Comparison of ENCODE assay signal across 2 cellular contexts in the genomic region with DNA sequence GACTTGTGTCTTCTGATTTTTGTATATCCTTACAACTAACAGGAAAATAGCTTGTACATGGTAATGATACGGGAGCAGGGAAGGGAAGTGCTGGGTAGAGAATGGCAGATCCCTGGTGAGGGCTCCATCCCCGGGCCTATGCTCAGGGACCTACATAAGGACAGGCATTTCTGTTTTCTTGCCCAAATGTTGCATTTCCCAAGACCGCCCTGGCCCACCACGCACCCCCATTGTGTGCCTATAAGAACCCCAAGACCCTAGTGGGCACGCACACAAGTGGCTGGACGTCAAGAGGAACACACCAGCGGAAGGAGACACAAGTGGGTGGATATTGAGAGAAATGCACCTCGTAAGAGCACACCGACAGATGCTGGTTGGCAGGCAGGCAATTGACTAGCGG.
TF ChIP-seq lines count a peak whose summit lies in the region.

No MANE protein-coding gene starts in this region.

TF ChIP-seq in GM23338, 12 proteins besides CTCF, POLR2A, EP300 and RAD21 (continues in another document):
- TF ChIP-seq REST (IDR thresholded peaks at IDR 0.05; ENCODE audit: unreplicated experiment) (no peak), POLR2AphosphoS5 (IDR thresholded peaks at IDR 0.05; ENCODE audit: low read depth) (no peak), ZNF331 (CRISPR knock-in tag; IDR thresholded peaks at IDR 0.05; ENCODE audit: low read depth) (no peak), STAT1 (IDR thresholded peaks at IDR 0.05; ENCODE audit: unreplicated experiment) (no peak), CREB1 (CRISPR knock-in tag; IDR thresholded peaks at IDR 0.05; ENCODE audit: low read depth) (no peak), NANOG (IDR thresholded peaks at IDR 0.05; ENCODE audit: borderline replicate concordance) (no peak), EZH2phosphoT487 (IDR thresholded peaks at IDR 0.05; ENCODE audit: unreplicated experiment) (no peak), JUNB (IDR thresholded peaks at IDR 0.05; ENCODE audit: unreplicated experiment) (no peak), ETS1 (IDR thresholded peaks at IDR 0.05) (no peak)
- TF ChIP-seq, protein P1, sequence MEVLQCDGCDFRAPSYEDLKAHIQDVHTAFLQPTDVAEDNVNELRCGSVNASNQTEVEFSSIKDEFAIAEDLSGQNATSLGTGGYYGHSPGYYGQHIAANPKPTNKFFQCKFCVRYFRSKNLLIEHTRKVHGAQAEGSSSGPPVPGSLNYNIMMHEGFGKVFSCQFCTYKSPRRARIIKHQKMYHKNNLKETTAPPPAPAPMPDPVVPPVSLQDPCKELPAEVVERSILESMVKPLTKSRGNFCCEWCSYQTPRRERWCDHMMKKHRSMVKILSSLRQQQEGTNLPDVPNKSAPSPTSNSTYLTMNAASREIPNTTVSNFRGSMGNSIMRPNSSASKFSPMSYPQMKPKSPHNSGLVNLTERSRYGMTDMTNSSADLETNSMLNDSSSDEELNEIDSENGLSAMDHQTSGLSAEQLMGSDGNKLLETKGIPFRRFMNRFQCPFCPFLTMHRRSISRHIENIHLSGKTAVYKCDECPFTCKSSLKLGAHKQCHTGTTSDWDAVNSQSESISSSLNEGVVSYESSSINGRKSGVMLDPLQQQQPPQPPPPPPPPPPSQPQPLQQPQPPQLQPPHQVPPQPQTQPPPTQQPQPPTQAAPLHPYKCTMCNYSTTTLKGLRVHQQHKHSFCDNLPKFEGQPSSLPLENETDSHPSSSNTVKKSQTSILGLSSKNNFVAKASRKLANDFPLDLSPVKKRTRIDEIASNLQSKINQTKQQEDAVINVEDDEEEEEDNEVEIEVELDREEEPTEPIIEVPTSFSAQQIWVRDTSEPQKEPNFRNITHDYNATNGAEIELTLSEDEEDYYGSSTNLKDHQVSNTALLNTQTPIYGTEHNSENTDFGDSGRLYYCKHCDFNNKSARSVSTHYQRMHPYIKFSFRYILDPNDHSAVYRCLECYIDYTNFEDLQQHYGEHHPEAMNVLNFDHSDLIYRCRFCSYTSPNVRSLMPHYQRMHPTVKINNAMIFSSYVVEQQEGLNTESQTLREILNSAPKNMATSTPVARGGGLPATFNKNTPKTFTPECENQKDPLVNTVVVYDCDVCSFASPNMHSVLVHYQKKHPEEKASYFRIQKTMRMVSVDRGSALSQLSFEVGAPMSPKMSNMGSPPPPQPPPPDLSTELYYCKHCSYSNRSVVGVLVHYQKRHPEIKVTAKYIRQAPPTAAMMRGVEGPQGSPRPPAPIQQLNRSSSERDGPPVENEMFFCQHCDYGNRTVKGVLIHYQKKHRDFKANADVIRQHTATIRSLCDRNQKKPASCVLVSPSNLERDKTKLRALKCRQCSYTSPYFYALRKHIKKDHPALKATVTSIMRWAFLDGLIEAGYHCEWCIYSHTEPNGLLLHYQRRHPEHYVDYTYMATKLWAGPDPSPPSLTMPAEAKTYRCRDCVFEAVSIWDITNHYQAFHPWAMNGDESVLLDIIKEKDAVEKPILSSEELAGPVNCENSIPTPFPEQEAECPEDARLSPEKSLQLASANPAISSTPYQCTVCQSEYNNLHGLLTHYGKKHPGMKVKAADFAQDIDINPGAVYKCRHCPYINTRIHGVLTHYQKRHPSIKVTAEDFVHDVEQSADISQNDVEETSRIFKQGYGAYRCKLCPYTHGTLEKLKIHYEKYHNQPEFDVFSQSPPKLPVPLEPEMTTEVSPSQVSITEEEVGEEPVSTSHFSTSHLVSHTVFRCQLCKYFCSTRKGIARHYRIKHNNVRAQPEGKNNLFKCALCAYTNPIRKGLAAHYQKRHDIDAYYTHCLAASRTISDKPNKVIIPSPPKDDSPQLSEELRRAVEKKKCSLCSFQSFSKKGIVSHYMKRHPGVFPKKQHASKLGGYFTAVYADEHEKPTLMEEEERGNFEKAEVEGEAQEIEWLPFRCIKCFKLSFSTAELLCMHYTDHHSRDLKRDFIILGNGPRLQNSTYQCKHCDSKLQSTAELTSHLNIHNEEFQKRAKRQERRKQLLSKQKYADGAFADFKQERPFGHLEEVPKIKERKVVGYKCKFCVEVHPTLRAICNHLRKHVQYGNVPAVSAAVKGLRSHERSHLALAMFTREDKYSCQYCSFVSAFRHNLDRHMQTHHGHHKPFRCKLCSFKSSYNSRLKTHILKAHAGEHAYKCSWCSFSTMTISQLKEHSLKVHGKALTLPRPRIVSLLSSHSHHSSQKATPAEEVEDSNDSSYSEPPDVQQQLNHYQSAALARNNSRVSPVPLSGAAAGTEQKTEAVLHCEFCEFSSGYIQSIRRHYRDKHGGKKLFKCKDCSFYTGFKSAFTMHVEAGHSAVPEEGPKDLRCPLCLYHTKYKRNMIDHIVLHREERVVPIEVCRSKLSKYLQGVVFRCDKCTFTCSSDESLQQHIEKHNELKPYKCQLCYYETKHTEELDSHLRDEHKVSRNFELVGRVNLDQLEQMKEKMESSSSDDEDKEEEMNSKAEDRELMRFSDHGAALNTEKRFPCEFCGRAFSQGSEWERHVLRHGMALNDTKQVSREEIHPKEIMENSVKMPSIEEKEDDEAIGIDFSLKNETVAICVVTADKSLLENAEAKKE (CRISPR knock-in tag; IDR thresholded peaks at IDR 0.05) = no peak

TF ChIP-seq in K562, 482 proteins besides CTCF, POLR2A, EP300 and RAD21:
- TF ChIP-seq NFXL1 (CRISPR knock-in tag; IDR thresholded peaks at IDR 0.05) = no peak
- TF ChIP-seq ZBTB49 (CRISPR knock-in tag; IDR thresholded peaks at IDR 0.05; ENCODE audit: borderline replicate concordance) = no peak
- no peak for TF ChIP-seq ZNF444 (CRISPR knock-in tag; IDR thresholded peaks at IDR 0.05)
- TF ChIP-seq ZNF143 (CRISPR knock-in tag; IDR thresholded peaks at IDR 0.05) = no peak
- no peak for TF ChIP-seq BCL6 (CRISPR knock-in tag; IDR thresholded peaks at IDR 0.05)
- no peak for TF ChIP-seq NCOA1 (IDR thresholded peaks at IDR 0.05; ENCODE audit: low read depth)
- no peak for TF ChIP-seq HOMEZ (CRISPR knock-in tag; IDR thresholded peaks at IDR 0.05)
- TF ChIP-seq, protein P2, sequence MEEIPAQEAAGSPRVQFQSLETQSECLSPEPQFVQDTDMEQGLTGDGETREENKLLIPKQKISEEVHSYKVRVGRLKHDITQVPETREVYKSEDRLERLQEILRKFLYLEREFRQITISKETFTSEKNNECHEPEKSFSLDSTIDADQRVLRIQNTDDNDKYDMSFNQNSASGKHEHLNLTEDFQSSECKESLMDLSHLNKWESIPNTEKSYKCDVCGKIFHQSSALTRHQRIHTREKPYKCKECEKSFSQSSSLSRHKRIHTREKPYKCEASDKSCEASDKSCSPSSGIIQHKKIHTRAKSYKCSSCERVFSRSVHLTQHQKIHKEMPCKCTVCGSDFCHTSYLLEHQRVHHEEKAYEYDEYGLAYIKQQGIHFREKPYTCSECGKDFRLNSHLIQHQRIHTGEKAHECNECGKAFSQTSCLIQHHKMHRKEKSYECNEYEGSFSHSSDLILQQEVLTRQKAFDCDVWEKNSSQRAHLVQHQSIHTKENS (CRISPR knock-in tag; IDR thresholded peaks at IDR 0.05) = no peak
- no peak for TF ChIP-seq HDAC6 (IDR thresholded peaks at IDR 0.05; ENCODE audit: low read depth, low read length)
- no peak for TF ChIP-seq DMBX1 (CRISPR knock-in tag; IDR thresholded peaks at IDR 0.05; ENCODE audit: borderline replicate concordance)
- TF ChIP-seq, protein P3, sequence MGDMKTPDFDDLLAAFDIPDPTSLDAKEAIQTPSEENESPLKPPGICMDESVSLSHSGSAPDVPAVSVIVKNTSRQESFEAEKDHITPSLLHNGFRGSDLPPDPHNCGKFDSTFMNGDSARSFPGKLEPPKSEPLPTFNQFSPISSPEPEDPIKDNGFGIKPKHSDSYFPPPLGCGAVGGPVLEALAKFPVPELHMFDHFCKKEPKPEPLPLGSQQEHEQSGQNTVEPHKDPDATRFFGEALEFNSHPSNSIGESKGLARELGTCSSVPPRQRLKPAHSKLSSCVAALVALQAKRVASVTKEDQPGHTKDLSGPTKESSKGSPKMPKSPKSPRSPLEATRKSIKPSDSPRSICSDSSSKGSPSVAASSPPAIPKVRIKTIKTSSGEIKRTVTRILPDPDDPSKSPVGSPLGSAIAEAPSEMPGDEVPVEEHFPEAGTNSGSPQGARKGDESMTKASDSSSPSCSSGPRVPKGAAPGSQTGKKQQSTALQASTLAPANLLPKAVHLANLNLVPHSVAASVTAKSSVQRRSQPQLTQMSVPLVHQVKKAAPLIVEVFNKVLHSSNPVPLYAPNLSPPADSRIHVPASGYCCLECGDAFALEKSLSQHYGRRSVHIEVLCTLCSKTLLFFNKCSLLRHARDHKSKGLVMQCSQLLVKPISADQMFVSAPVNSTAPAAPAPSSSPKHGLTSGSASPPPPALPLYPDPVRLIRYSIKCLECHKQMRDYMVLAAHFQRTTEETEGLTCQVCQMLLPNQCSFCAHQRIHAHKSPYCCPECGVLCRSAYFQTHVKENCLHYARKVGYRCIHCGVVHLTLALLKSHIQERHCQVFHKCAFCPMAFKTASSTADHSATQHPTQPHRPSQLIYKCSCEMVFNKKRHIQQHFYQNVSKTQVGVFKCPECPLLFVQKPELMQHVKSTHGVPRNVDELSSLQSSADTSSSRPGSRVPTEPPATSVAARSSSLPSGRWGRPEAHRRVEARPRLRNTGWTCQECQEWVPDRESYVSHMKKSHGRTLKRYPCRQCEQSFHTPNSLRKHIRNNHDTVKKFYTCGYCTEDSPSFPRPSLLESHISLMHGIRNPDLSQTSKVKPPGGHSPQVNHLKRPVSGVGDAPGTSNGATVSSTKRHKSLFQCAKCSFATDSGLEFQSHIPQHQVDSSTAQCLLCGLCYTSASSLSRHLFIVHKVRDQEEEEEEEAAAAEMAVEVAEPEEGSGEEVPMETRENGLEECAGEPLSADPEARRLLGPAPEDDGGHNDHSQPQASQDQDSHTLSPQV (IDR thresholded peaks at IDR 0.05) = no peak
- no peak for TF ChIP-seq ELK3 (CRISPR knock-in tag; IDR thresholded peaks at IDR 0.05)
- TF ChIP-seq BCOR (IDR thresholded peaks at IDR 0.05) = no peak
- TF ChIP-seq, protein P4, sequence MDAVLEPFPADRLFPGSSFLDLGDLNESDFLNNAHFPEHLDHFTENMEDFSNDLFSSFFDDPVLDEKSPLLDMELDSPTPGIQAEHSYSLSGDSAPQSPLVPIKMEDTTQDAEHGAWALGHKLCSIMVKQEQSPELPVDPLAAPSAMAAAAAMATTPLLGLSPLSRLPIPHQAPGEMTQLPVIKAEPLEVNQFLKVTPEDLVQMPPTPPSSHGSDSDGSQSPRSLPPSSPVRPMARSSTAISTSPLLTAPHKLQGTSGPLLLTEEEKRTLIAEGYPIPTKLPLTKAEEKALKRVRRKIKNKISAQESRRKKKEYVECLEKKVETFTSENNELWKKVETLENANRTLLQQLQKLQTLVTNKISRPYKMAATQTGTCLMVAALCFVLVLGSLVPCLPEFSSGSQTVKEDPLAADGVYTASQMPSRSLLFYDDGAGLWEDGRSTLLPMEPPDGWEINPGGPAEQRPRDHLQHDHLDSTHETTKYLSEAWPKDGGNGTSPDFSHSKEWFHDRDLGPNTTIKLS (IDR thresholded peaks at IDR 0.05; ENCODE audit: borderline replicate concordance, low read depth) = no peak
- TF ChIP-seq, protein P5, sequence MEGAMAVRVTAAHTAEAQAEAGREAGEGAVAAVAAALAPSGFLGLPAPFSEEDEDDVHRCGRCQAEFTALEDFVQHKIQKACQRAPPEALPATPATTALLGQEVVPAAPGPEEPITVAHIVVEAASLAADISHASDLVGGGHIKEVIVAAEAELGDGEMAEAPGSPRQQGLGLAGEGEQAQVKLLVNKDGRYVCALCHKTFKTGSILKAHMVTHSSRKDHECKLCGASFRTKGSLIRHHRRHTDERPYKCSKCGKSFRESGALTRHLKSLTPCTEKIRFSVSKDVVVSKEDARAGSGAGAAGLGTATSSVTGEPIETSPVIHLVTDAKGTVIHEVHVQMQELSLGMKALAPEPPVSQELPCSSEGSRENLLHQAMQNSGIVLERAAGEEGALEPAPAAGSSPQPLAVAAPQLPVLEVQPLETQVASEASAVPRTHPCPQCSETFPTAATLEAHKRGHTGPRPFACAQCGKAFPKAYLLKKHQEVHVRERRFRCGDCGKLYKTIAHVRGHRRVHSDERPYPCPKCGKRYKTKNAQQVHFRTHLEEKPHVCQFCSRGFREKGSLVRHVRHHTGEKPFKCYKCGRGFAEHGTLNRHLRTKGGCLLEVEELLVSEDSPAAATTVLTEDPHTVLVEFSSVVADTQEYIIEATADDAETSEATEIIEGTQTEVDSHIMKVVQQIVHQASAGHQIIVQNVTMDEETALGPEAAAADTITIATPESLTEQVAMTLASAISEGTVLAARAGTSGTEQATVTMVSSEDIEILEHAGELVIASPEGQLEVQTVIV (CRISPR knock-in tag; IDR thresholded peaks at IDR 0.05; ENCODE audit: borderline replicate concordance) = no peak
